1 cellular context compared by ENCODE assay signal in the genomic region with DNA sequence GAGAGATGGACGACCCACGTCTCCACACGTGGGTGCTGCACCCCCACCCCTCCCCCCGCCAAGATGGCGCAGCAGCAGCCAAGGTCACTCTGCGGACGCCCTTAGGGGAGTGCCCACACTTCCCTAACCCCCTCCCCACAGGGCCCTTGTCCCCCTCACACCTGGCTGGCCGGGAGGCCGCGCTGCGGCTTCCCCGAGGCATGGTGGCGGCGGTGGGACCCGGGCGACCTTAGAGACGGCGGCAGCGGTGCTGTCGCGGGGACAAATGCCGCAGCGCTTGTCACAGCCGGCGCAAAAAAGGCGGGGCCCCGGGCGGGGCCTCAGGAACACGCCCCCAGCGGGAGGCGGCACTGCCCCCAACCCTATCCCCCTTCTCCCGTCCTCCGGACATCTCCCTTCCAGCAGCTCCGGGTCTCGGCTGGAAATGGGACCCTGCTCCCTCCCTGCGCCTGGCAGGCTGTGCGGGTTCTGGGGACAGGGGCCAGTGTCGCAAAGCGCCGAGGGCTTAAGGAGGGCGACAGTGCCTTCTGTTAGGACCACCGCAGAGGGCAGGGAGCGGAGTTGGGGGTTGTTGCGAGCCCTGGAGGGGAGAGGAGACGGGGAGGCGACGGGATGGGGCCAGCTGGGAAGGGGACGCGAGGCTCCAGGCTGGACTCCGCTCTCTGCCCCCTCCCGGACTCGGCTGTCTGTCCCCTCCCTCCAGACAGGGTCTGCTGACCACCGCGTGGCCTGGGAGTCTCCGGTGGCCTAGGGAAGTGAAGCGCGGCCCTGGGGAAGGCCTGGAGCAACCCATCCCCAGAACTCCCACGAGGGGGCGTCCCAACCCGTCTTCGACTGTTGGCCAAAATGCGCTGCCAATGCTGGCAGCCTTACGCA.
TF ChIP-seq lines count a peak whose summit lies in the region.

A gene (minus strand): TSS at position 300 of the 876 bp plus-strand sequence. CDS start 98 bp downstream, at position 202.

TF ChIP-seq in HepG2, 621 proteins besides CTCF, POLR2A, EP300 and RAD21 (continued from another document and continues in another):
- TF ChIP-seq EZH2 (conservative IDR thresholded peaks at IDR 0.05; ENCODE audit: low read depth, low read length): no peak
- TF ChIP-seq, protein P1, sequence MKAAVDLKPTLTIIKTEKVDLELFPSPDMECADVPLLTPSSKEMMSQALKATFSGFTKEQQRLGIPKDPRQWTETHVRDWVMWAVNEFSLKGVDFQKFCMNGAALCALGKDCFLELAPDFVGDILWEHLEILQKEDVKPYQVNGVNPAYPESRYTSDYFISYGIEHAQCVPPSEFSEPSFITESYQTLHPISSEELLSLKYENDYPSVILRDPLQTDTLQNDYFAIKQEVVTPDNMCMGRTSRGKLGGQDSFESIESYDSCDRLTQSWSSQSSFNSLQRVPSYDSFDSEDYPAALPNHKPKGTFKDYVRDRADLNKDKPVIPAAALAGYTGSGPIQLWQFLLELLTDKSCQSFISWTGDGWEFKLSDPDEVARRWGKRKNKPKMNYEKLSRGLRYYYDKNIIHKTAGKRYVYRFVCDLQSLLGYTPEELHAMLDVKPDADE (CRISPR knock-in tag; IDR thresholded peaks at IDR 0.05): no peak
- no peak for TF ChIP-seq CEBPB (IDR thresholded peaks at IDR 0.05; ENCODE audit: borderline replicate concordance, low read depth, low read length)
- no peak; the same call in 1 of the 2 replicates for TF ChIP-seq MIXL1 (CRISPR knock-in tag; IDR thresholded peaks at IDR 0.05)
- no peak for TF ChIP-seq PHB2 (IDR thresholded peaks at IDR 0.05; ENCODE audit: partially characterized antibody)
- TF ChIP-seq, protein P2, sequence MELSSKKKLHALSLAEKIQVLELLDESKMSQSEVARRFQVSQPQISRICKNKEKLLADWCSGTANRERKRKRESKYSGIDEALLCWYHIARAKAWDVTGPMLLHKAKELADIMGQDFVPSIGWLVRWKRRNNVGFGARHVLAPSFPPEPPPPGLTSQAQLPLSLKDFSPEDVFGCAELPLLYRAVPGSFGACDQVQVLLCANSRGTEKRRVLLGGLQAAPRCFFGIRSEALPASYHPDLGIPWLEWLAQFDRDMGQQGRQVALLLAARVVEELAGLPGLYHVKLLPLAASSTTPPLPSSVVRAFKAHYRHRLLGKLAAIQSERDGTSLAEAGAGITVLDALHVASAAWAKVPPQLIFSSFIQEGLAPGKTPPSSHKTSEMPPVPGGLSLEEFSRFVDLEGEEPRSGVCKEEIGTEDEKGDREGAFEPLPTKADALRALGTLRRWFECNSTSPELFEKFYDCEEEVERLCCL (CRISPR knock-in tag; IDR thresholded peaks at IDR 0.05; ENCODE audit: borderline replicate concordance): no peak
- TF ChIP-seq, protein P3, sequence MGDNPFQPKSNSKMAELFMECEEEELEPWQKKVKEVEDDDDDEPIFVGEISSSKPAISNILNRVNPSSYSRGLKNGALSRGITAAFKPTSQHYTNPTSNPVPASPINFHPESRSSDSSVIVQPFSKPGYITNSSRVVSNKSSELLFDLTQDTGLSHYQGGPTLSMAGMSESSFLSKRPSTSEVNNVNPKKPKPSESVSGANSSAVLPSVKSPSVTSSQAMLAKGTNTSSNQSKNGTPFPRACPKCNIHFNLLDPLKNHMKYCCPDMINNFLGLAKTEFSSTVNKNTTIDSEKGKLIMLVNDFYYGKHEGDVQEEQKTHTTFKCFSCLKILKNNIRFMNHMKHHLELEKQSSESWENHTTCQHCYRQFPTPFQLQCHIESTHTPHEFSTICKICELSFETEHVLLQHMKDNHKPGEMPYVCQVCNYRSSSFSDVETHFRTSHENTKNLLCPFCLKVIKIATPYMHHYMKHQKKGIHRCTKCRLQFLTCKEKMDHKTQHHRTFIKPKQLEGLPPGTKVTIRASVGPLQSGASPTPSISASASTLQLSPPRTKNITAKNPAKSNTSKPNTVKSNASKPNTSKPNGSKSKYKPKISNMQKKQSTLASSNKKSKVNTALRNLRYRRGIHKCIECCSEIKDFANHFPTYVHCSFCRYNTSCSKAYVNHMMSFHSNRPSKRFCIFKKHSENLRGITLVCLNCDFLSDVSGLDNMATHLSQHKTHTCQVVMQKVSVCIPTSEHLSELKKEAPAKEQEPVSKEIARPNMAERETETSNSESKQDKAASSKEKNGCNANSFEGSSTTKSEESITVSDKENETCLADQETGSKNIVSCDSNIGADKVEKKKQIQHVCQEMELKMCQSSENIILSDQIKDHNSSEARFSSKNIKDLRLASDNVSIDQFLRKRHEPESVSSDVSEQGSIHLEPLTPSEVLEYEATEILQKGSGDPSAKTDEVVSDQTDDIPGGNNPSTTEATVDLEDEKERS (CRISPR knock-in tag; IDR thresholded peaks at IDR 0.05): no peak; the same call in none of the 2 replicates
- TF ChIP-seq SMARCE1 (IDR thresholded peaks at IDR 0.05; ENCODE audit: borderline replicate concordance): no peak
- no peak for TF ChIP-seq LCORL (IDR thresholded peaks at IDR 0.05)
- peak; percentile 97 for TF ChIP-seq LCORL (CRISPR knock-in tag; IDR thresholded peaks at IDR 0.05)
- TF ChIP-seq, protein P4, sequence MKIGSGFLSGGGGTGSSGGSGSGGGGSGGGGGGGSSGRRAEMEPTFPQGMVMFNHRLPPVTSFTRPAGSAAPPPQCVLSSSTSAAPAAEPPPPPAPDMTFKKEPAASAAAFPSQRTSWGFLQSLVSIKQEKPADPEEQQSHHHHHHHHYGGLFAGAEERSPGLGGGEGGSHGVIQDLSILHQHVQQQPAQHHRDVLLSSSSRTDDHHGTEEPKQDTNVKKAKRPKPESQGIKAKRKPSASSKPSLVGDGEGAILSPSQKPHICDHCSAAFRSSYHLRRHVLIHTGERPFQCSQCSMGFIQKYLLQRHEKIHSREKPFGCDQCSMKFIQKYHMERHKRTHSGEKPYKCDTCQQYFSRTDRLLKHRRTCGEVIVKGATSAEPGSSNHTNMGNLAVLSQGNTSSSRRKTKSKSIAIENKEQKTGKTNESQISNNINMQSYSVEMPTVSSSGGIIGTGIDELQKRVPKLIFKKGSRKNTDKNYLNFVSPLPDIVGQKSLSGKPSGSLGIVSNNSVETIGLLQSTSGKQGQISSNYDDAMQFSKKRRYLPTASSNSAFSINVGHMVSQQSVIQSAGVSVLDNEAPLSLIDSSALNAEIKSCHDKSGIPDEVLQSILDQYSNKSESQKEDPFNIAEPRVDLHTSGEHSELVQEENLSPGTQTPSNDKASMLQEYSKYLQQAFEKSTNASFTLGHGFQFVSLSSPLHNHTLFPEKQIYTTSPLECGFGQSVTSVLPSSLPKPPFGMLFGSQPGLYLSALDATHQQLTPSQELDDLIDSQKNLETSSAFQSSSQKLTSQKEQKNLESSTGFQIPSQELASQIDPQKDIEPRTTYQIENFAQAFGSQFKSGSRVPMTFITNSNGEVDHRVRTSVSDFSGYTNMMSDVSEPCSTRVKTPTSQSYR (CRISPR knock-in tag; IDR thresholded peaks at IDR 0.05; ENCODE audit: borderline replicate concordance): peak; percentile 81
- TF ChIP-seq, protein P5, sequence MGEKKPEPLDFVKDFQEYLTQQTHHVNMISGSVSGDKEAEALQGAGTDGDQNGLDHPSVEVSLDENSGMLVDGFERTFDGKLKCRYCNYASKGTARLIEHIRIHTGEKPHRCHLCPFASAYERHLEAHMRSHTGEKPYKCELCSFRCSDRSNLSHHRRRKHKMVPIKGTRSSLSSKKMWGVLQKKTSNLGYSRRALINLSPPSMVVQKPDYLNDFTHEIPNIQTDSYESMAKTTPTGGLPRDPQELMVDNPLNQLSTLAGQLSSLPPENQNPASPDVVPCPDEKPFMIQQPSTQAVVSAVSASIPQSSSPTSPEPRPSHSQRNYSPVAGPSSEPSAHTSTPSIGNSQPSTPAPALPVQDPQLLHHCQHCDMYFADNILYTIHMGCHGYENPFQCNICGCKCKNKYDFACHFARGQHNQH (CRISPR knock-in tag; IDR thresholded peaks at IDR 0.05): no peak; the same call in 1 of the 2 replicates
- no peak for TF ChIP-seq MBNL3 (CRISPR knock-in tag; conservative IDR thresholded peaks at IDR 0.05)
- no peak for TF ChIP-seq CHD2 (IDR thresholded peaks at IDR 0.05; ENCODE audit: low read depth, low read length)
- TF ChIP-seq ZNF781 (CRISPR knock-in tag; IDR thresholded peaks at IDR 0.05; ENCODE audit: borderline replicate concordance, not compliant biosample characterization): peak; percentile 27
- TF ChIP-seq ZNF749 (CRISPR knock-in tag; IDR thresholded peaks at IDR 0.05; ENCODE audit: borderline replicate concordance): peak; percentile 59; the same call in 1 of the 2 replicates
- TF ChIP-seq RELA (CRISPR knock-in tag; IDR thresholded peaks at IDR 0.05): no peak; the same call in 1 of the 2 replicates
- TF ChIP-seq NPAS2 (CRISPR knock-in tag; IDR thresholded peaks at IDR 0.05; ENCODE audit: borderline replicate concordance): no peak
- TF ChIP-seq ZNF546 (CRISPR knock-in tag; conservative IDR thresholded peaks at IDR 0.05): no peak; the same call in none of the 2 replicates
- peak; percentile 72 for TF ChIP-seq TAF1 (CRISPR knock-in tag; IDR thresholded peaks at IDR 0.05)
- peak; percentile 44; the same call in 1 of the 2 replicates for TF ChIP-seq TMF1 (CRISPR knock-in tag; IDR thresholded peaks at IDR 0.05; ENCODE audit: low read depth)
- no peak for TF ChIP-seq PHF5A (CRISPR knock-in tag; IDR thresholded peaks at IDR 0.05; ENCODE audit: low read depth, unreplicated experiment)
- TF ChIP-seq, protein P6, sequence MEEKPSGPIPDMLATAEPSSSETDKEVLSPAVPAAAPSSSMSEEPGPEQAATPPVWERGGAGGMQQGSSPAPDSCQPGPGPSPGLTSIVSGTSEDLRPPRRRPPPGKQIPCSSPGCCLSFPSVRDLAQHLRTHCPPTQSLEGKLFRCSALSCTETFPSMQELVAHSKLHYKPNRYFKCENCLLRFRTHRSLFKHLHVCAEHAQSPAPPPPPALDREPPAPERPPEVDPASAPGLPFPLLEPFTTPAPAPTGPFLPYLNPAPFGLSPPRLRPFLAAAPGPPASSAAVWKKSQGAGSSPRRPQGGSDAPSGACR (CRISPR knock-in tag; IDR thresholded peaks at IDR 0.05): peak; percentile 81; the same call in 1 of the 2 replicates
- peak; percentile 66; the same call in 1 of the 2 replicates for TF ChIP-seq TSC22D2 (CRISPR knock-in tag; IDR thresholded peaks at IDR 0.05; ENCODE audit: borderline replicate concordance)
- TF ChIP-seq, protein P7, sequence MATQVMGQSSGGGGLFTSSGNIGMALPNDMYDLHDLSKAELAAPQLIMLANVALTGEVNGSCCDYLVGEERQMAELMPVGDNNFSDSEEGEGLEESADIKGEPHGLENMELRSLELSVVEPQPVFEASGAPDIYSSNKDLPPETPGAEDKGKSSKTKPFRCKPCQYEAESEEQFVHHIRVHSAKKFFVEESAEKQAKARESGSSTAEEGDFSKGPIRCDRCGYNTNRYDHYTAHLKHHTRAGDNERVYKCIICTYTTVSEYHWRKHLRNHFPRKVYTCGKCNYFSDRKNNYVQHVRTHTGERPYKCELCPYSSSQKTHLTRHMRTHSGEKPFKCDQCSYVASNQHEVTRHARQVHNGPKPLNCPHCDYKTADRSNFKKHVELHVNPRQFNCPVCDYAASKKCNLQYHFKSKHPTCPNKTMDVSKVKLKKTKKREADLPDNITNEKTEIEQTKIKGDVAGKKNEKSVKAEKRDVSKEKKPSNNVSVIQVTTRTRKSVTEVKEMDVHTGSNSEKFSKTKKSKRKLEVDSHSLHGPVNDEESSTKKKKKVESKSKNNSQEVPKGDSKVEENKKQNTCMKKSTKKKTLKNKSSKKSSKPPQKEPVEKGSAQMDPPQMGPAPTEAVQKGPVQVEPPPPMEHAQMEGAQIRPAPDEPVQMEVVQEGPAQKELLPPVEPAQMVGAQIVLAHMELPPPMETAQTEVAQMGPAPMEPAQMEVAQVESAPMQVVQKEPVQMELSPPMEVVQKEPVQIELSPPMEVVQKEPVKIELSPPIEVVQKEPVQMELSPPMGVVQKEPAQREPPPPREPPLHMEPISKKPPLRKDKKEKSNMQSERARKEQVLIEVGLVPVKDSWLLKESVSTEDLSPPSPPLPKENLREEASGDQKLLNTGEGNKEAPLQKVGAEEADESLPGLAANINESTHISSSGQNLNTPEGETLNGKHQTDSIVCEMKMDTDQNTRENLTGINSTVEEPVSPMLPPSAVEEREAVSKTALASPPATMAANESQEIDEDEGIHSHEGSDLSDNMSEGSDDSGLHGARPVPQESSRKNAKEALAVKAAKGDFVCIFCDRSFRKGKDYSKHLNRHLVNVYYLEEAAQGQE (IDR thresholded peaks at IDR 0.05; ENCODE audit: borderline replicate concordance in 1 of 2, low read depth in 1 of 2, low read length in 2 of 2): no peak
- no peak for TF ChIP-seq SP140L (CRISPR knock-in tag; IDR thresholded peaks at IDR 0.05; ENCODE audit: borderline replicate concordance)
- TF ChIP-seq, protein P8, sequence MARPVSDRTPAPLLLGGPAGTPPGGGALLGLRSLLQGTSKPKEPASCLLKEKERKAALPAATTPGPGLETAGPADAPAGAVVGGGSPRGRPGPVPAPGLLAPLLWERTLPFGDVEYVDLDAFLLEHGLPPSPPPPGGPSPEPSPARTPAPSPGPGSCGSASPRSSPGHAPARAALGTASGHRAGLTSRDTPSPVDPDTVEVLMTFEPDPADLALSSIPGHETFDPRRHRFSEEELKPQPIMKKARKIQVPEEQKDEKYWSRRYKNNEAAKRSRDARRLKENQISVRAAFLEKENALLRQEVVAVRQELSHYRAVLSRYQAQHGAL (CRISPR knock-in tag; IDR thresholded peaks at IDR 0.05; ENCODE audit: not compliant biosample characterization): no peak
- peak; percentile 49 for TF ChIP-seq MTA1 (CRISPR knock-in tag; IDR thresholded peaks at IDR 0.05; ENCODE audit: borderline replicate concordance)
- peak; percentile 81; the same call in 1 of the 2 replicates for TF ChIP-seq ZNF816 (CRISPR knock-in tag; IDR thresholded peaks at IDR 0.05; ENCODE audit: borderline replicate concordance)
- TF ChIP-seq, protein P9, sequence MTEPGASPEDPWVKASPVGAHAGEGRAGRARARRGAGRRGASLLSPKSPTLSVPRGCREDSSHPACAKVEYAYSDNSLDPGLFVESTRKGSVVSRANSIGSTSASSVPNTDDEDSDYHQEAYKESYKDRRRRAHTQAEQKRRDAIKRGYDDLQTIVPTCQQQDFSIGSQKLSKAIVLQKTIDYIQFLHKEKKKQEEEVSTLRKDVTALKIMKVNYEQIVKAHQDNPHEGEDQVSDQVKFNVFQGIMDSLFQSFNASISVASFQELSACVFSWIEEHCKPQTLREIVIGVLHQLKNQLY (CRISPR knock-in tag; IDR thresholded peaks at IDR 0.05): peak; percentile 81
- no peak for TF ChIP-seq ZNF713 (CRISPR knock-in tag; IDR thresholded peaks at IDR 0.05)
- TF ChIP-seq, protein P10, sequence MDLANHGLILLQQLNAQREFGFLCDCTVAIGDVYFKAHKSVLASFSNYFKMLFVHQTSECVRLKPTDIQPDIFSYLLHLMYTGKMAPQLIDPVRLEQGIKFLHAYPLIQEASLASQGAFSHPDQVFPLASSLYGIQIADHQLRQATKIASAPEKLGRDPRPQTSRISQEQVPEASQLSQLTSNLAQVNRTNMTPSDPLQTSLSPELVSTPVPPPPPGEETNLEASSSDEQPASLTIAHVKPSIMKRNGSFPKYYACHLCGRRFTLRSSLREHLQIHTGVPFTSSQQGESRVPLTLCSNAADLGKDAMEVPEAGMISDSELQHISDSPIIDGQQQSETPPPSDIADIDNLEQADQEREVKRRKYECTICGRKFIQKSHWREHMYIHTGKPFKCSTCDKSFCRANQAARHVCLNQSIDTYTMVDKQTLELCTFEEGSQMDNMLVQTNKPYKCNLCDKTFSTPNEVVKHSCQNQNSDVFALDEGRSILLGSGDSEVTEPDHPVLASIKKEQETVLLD (CRISPR knock-in tag; IDR thresholded peaks at IDR 0.05; ENCODE audit: low read depth): no peak
- TF ChIP-seq ZNF660 (CRISPR knock-in tag; IDR thresholded peaks at IDR 0.05; ENCODE audit: borderline replicate concordance, low read depth): no peak
- peak; percentile 24; the same call in 1 of the 2 replicates for TF ChIP-seq ARNT2 (CRISPR knock-in tag; IDR thresholded peaks at IDR 0.05; ENCODE audit: low read depth)
- no peak for TF ChIP-seq JDP2 (CRISPR knock-in tag; IDR thresholded peaks at IDR 0.05; ENCODE audit: borderline replicate concordance)
- TF ChIP-seq SRSF4 (IDR thresholded peaks at IDR 0.05; ENCODE audit: low read depth, low read length, poor library complexity, severe bottlenecking): no peak
- peak; percentile 95 for TF ChIP-seq HNRNPL (IDR thresholded peaks at IDR 0.05; ENCODE audit: low read depth, low read length)
- no peak for TF ChIP-seq HOXA9 (CRISPR knock-in tag; IDR thresholded peaks at IDR 0.05; ENCODE audit: borderline replicate concordance)
- TF ChIP-seq POLR2AphosphoS2 (IDR thresholded peaks at IDR 0.05; ENCODE audit: low read depth, low read length): no peak
